ENCODE assay signal across 9 cellular contexts in the genomic region with DNA sequence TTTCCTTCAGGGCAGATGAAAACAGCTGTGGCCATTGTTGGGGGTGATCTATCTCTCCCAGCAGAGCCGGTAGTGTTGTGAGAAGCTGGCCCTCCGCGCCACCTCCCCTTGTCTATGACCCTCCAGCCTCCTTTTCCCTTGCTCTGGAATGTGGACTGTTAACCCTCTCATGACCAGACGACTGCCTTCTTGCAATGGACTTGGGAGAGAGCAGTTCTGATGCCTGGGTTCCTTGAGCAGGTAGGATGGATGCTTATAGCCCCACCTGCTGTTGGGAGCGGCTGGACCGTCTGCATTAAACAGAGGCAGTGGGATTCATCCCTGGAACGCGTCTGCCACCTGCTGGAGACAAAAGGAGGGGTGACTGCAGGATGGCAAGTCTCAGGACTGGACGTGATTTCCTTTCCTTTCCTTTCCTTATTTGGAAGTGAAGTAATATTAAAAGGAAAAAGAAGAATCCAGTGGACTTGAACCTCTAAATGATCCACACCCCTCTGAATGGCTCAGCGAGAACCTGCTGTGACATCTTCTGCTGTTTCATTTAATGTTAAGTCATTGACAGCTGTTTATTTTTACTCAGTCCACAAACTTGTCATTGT. TPM values are rescaled to one million over a fixed set of nuclear protein-coding genes. Genes with fewer than 3 reads are reported as not detected.
DNase-seq lines count a peak whose midpoint lies in the region; ATAC-seq, FAIRE-seq and TF ChIP-seq lines count a peak whose summit lies in the region.
"Had no signal": no experiment of that assay in that cellular context is flagged by ENCODE, and none has a peak within 500 bp of the region (broad histone marks: within the 10 kb centered on the region; RNA-seq: fewer than 3 reads in every experiment).

No MANE protein-coding gene starts in this region.

- H3K4me1 ChIP-seq in liver (ENCODE audit: control insufficient read depth in 4 of 4, insufficient read depth in 4 of 4, low read length in 3 of 4): peaks cover under 1 to 4% (median 2%) of the 10 kb centered on the region in 4 donors

- no peak overlapping the region for H3K27ac ChIP-seq in liver (ENCODE audit: low read depth in 1 of 2, low read length in 2 of 2)

- DNase-seq in D721Med (ENCODE audit: insufficient read length, low spot score): peak; percentile 93
- peak; percentile 94 for DNase-seq in HK-2 (ENCODE audit: unreplicated experiment)
- peak; percentile 89 for DNase-seq in NCI-H748 (lab: John Stamatoyannopoulos, UW; ENCODE audit: unreplicated experiment)
- peak; percentile 91 for DNase-seq in activated CD4-positive, alpha-beta T cell treated with anti-CD3 and anti-CD28 coated beads, Interleukin-2, amount 50 U/mL, for 1 hour
- peak; percentile 96 for DNase-seq in dermis blood vessel endothelial cell
- peak; percentile 71 to 84 (median 77) for DNase-seq in stimulated activated CD4-positive, alpha-beta T cell treated with anti-CD3 and anti-CD28 coated beads, TNF-alpha, amount 100 ng/mL, for 1 hour (ENCODE audit: low read depth in 3 of 3, low spot score in 1 of 3)

- no peaks in the 10 kb centered on the region for H3K9me3 ChIP-seq in liver (ENCODE audit: control insufficient read depth in 4 of 4, low read length in 3 of 4)

- H3K36me3 ChIP-seq in liver (ENCODE audit: control insufficient read depth in 4 of 4, insufficient read depth in 3 of 4, low read depth in 1 of 4, low read length in 3 of 4): peaks cover 0 to 5% (median 0%) of the 10 kb centered on the region in 4 donors

- FAIRE-seq in D721Med (lab: Jason Lieb, UNC): peak; percentile 60

- no peak overlapping the region for H3K4me3 ChIP-seq in liver (ENCODE audit: low read depth in 1 of 3, low read length in 3 of 3)

- H3K9ac ChIP-seq in liver (ENCODE audit: low read depth in 1 of 2, low read length in 2 of 2): no peak overlapping the region

- H3K27me3 ChIP-seq in liver (ENCODE audit: control insufficient read depth in 4 of 4, insufficient read depth in 4 of 4, low read length in 3 of 4): peaks cover 0 to 5% (median under 1%) of the 10 kb centered on the region in 4 donors

- TF ChIP-seq CTCF in D721Med (IDR thresholded peaks at IDR 0.05; ENCODE audit: insufficient read depth, missing control alignments) (peak; percentile 100), liver (IDR thresholded peaks at IDR 0.05; ENCODE audit: low read depth, low read length, missing input control) (peak; percentile 100)

- peak; percentile 100 for TF ChIP-seq RAD21 in liver (IDR thresholded peaks at IDR 0.05)

- 8% methylated on average over 10 of the region's 10 CpGs for WGBS in liver

- no peak for ATAC-seq in GM19324 (IDR thresholded peaks at IDR 0.05; ENCODE audit: low FRiP score, unreplicated experiment)

TF ChIP-seq in liver, 16 proteins besides CTCF, POLR2A, EP300 and RAD21:
- TF ChIP-seq, protein P1, sequence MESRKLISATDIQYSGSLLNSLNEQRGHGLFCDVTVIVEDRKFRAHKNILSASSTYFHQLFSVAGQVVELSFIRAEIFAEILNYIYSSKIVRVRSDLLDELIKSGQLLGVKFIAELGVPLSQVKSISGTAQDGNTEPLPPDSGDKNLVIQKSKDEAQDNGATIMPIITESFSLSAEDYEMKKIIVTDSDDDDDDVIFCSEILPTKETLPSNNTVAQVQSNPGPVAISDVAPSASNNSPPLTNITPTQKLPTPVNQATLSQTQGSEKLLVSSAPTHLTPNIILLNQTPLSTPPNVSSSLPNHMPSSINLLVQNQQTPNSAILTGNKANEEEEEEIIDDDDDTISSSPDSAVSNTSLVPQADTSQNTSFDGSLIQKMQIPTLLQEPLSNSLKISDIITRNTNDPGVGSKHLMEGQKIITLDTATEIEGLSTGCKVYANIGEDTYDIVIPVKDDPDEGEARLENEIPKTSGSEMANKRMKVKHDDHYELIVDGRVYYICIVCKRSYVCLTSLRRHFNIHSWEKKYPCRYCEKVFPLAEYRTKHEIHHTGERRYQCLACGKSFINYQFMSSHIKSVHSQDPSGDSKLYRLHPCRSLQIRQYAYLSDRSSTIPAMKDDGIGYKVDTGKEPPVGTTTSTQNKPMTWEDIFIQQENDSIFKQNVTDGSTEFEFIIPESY (IDR thresholded peaks at IDR 0.05): no peak
- TF ChIP-seq RXRA (IDR thresholded peaks at IDR 0.05) (peak in 1 of 2 donors; percentile 19), FOXA1 (IDR thresholded peaks at IDR 0.05) (peak; percentile 7), HNF4A (conservative IDR thresholded peaks at IDR 0.05) (peak in 1 of 2 donors; percentile 23)

RNA-seq across cellular contexts. Expression of gene SOST, which starts 1.8 kb away (rescaled TPM):
- total RNA-seq in dermis blood vessel endothelial cell (0.05 TPM in 1 of 2 replicates, not detected in the other), liver (not detected)
- not detected for polyA plus RNA-seq in liver
- total RNA-seq: activated CD8-positive, alpha-beta memory T cell treated with anti-CD3 and anti-CD28 coated beads for 36 hours had no signal

RNA-seq across cellular contexts. Expression of gene DUSP3, which starts 18.4 kb away (rescaled TPM):
- 73.0 and 73.5 TPM in 2 replicates for total RNA-seq in dermis blood vessel endothelial cell
- total RNA-seq in liver: 100 to 1,000 TPM in 1 of 2 donors, 10 to 100 TPM in 1; 30.4 to 104 TPM
- 10 to 100 TPM; 59.8 to 61.8 TPM for polyA plus RNA-seq in liver

RNA-seq across cellular contexts. Expression of gene CFAP97D1, which starts 19.9 kb away (rescaled TPM):
- total RNA-seq in dermis blood vessel endothelial cell (not detected in 2 replicates), liver (under 1 TPM in 1 of 2 donors, not detected in 1; 0.08 TPM)
- not detected for polyA plus RNA-seq in liver
- total RNA-seq: activated CD8-positive, alpha-beta memory T cell treated with anti-CD3 and anti-CD28 coated beads for 36 hours had no signal
